ENCODE assay signal across 25 cellular contexts in genomic region chr5:93575466-93575865, GRCh38. TPM values are rescaled to one million over a fixed set of nuclear protein-coding genes. Genes with fewer than 3 reads are reported as not detected.
DNase-seq lines count a peak whose midpoint lies in the region; ATAC-seq and TF ChIP-seq lines count a peak whose summit lies in the region.
"Had no signal": no experiment of that assay in that cellular context is flagged by ENCODE, and none has a peak within 500 bp of the region (broad histone marks: within the 10 kb centered on the region; RNA-seq: fewer than 3 reads in every experiment).

No MANE protein-coding gene starts in this region.

- H3K27ac ChIP-seq in lower lobe of right lung: peak overlapping the region; percentile 2
- H3K27ac ChIP-seq: coronary artery, gastrocnemius medialis, hepatocyte had no signal

- H3K27me3 Mint-ChIP-seq in activated naive CD8-positive, alpha-beta T cell treated with anti-CD3 and anti-CD28 coated beads for 36 hours: peaks cover 96% of the 10 kb centered on the region

- intact Hi-C loops in lower lobe of right lung (cut with DNase I): no loop called here

- no peaks in the 10 kb centered on the region for H3K36me3 ChIP-seq in lower lobe of right lung
- H3K36me3 ChIP-seq: esophagus squamous epithelium, gastrocnemius medialis had no signal

- H3K4me1 Mint-ChIP-seq in activated naive CD8-positive, alpha-beta T cell treated with anti-CD3 and anti-CD28 coated beads for 36 hours: peaks cover 25% of the 10 kb centered on the region

- peaks cover 50% of the 10 kb centered on the region for H3K4me1 ChIP-seq in lower lobe of right lung

- no peak for TF ChIP-seq CTCF in GM13977 (IDR thresholded peaks at IDR 0.05; ENCODE audit: extremely low read depth, insufficient read depth, missing control alignments)
- no peak for TF ChIP-seq CTCF in WI38 (IDR thresholded peaks at IDR 0.05; ENCODE audit: low read depth, low read length)
- no peak for TF ChIP-seq CTCF in lower lobe of right lung (IDR thresholded peaks at IDR 0.05)

- no peaks in the 10 kb centered on the region for H3K9me3 ChIP-seq in lower lobe of right lung
- H3K9me3 ChIP-seq: esophagus squamous epithelium, gastrocnemius medialis had no signal

- H3K9me3 Mint-ChIP-seq in activated naive CD8-positive, alpha-beta T cell treated with anti-CD3 and anti-CD28 coated beads for 36 hours: peaks cover 2% of the 10 kb centered on the region
- H3K9me3 Mint-ChIP-seq: activated T-cell treated with anti-CD3 and anti-CD28 coated beads, Interleukin-2, amount 50 U/mL, for 24 hours; endodermal cell; natural killer cell treated with Interleukin-12 subunit alpha and Interleukin-12 subunit beta and Interleukin-15 and Interleukin-18, amount 100 ng/mL, for 72 hours; T-helper 2 cell treated with Interferon-gamma antibody and Interleukin-4, amounts not matched to agents 5 μg/mL and 100 μg/mL, for 36 hours had no signal

- ATAC-seq in lower lobe of right lung (no peak), GM21381 (IDR thresholded peaks at IDR 0.05; ENCODE audit: unreplicated experiment) (no peak)
- ATAC-seq: gastrocnemius medialis; left ventricle myocardium superior; natural killer cell treated with Interleukin-12 subunit alpha and Interleukin-12 subunit beta and Interleukin-15 and Interleukin-18, amount 100 ng/mL, for 72 hours had no signal

- DNase-seq in GM13977 (ENCODE audit: low spot score) (peak; percentile 14), lower lobe of right lung (no peak), superior temporal gyrus (ENCODE audit: extremely low spot score) (peak; percentile 32)
- no peak for DNase-seq in activated naive CD8-positive, alpha-beta T cell treated with anti-CD3 and anti-CD28 coated beads for 36 hours
- no peak for DNase-seq in stimulated activated CD4-positive, alpha-beta T cell treated with anti-CD3 and anti-CD28 coated beads, Interleukin-4, amount 100 ng/mL, for 24 hours
- DNase-seq: activated CD4-positive, alpha-beta T cell treated with anti-CD3 and anti-CD28 coated beads for 48 hours; activated gamma-delta T cell treated with Interleukin-2 at 50 U/mL for 16 hours; activated T-cell treated with anti-CD3 and anti-CD28 coated beads, Interleukin-2, amount 50 U/mL, for 24 hours; C1 segment of cervical spinal cord; endodermal cell; esophagus squamous epithelium; gastrocnemius medialis; Kasumi-1; left ventricle myocardium superior; midbrain; NCI-H1694; NCI-H69; stimulated activated CD8-positive, alpha-beta memory T cell treated with anti-CD3 and anti-CD28 coated beads, Interleukin-4, amount 100 ng/mL, for 48 hours had no signal

- in situ Hi-C loops in GM13977 (cut with MboI; ENCODE audit: low pct_unique_long_range_greater_than_20kb, low sequenced_read_pairs, unreplicated experiment): loop anchor here (25.0 kb wide), 1 partner anchor 1262 kb away; no protein-coding TSS in a partner anchor

- H3K27ac Mint-ChIP-seq in activated naive CD8-positive, alpha-beta T cell treated with anti-CD3 and anti-CD28 coated beads for 36 hours: no peak overlapping the region
- H3K27ac Mint-ChIP-seq: activated T-cell treated with anti-CD3 and anti-CD28 coated beads, Interleukin-2, amount 50 U/mL, for 24 hours; endodermal cell; natural killer cell treated with Interleukin-12 subunit alpha and Interleukin-12 subunit beta and Interleukin-15 and Interleukin-18, amount 100 ng/mL, for 72 hours; T-helper 2 cell treated with Interferon-gamma antibody and Interleukin-4, amounts not matched to agents 5 μg/mL and 100 μg/mL, for 36 hours had no signal

- peaks cover 93% of the 10 kb centered on the region for H3K27me3 ChIP-seq in lower lobe of right lung (ENCODE audit: low read depth)

- H3K4me3 ChIP-seq in WI38 (ENCODE audit: low read depth, low read length) (peak overlapping the region; percentile 34), lower lobe of right lung (no peak overlapping the region)
- H3K4me3 ChIP-seq: coronary artery, gastrocnemius medialis, hepatocyte had no signal

- H3K4me3 Mint-ChIP-seq in activated naive CD8-positive, alpha-beta T cell treated with anti-CD3 and anti-CD28 coated beads for 36 hours: no peak overlapping the region
- H3K4me3 Mint-ChIP-seq: activated T-cell treated with anti-CD3 and anti-CD28 coated beads, Interleukin-2, amount 50 U/mL, for 24 hours; endodermal cell; natural killer cell treated with Interleukin-12 subunit alpha and Interleukin-12 subunit beta and Interleukin-15 and Interleukin-18, amount 100 ng/mL, for 72 hours; T-helper 2 cell treated with Interferon-gamma antibody and Interleukin-4, amounts not matched to agents 5 μg/mL and 100 μg/mL, for 36 hours had no signal

- peaks cover 1% of the 10 kb centered on the region for H3K36me3 Mint-ChIP-seq in activated naive CD8-positive, alpha-beta T cell treated with anti-CD3 and anti-CD28 coated beads for 36 hours
- H3K36me3 Mint-ChIP-seq: natural killer cell treated with Interleukin-12 subunit alpha and Interleukin-12 subunit beta and Interleukin-15 and Interleukin-18, amount 100 ng/mL, for 72 hours had no signal

RNA-seq across cellular contexts. Expression of gene NR2F1-AS1, which starts 5.6 kb away (rescaled TPM):
- total RNA-seq in lower lobe of right lung: 11.1 TPM
- not detected for total RNA-seq in activated naive CD8-positive, alpha-beta T cell treated with anti-CD3 and anti-CD28 coated beads for 36 hours
- total RNA-seq: activated CD8-positive, alpha-beta memory T cell treated with anti-CD3 and anti-CD28 coated beads for 36 hours; natural killer cell treated with Interleukin-12 subunit alpha and Interleukin-12 subunit beta and Interleukin-15 and Interleukin-18, amount 100 ng/mL, for 72 hours had no signal

RNA-seq across cellular contexts. Expression of gene NR2F1, which starts 7.6 kb away (rescaled TPM):
- total RNA-seq in lower lobe of right lung: 42.6 TPM
- not detected for total RNA-seq in activated naive CD8-positive, alpha-beta T cell treated with anti-CD3 and anti-CD28 coated beads for 36 hours
- total RNA-seq: activated CD8-positive, alpha-beta memory T cell treated with anti-CD3 and anti-CD28 coated beads for 36 hours; natural killer cell treated with Interleukin-12 subunit alpha and Interleukin-12 subunit beta and Interleukin-15 and Interleukin-18, amount 100 ng/mL, for 72 hours had no signal

Comparison
In these comparisons a context has a peak if more than half of its experiments do, and no peak if none do; other contexts are left out.
1. DNase-seq: peak in GM13977 (single experiment) and superior temporal gyrus (single experiment); none in lower lobe of right lung (single experiment), activated naive CD8-positive, alpha-beta T cell treated with anti-CD3 and anti-CD28 coated beads for 36 hours (single experiment) and stimulated activated CD4-positive, alpha-beta T cell treated with anti-CD3 and anti-CD28 coated beads, Interleukin-4, amount 100 ng/mL, for 24 hours (single experiment).
2. RNA of gene NR2F1-AS1, which starts 5.6 kb away (total RNA-seq): 11.1 TPM in lower lobe of right lung (single experiment); not detected in activated naive CD8-positive, alpha-beta T cell treated with anti-CD3 and anti-CD28 coated beads for 36 hours; every median in the first group is over 10 times any median in the second.
3. RNA of gene NR2F1, which starts 7.6 kb away (total RNA-seq): 42.6 TPM in lower lobe of right lung (single experiment); not detected in activated naive CD8-positive, alpha-beta T cell treated with anti-CD3 and anti-CD28 coated beads for 36 hours; every median in the first group is over 10 times any median in the second.